Comparison of ENCODE assay signal across 27 cellular contexts in genomic region chr9:99073347-99073746, GRCh38.
"Had no signal": no experiment of that assay in that cellular context is flagged by ENCODE, and none has a peak within 500 bp of the region (broad histone marks: within the 10 kb centered on the region; RNA-seq: fewer than 3 reads in every experiment).

No MANE protein-coding gene starts in this region.

- H3K4me3 Mint-ChIP-seq: activated CD4-positive, alpha-beta T cell treated with anti-CD3 and anti-CD28 coated beads, Interleukin-2, amount 10 ng/mL, durations not matched to agents 24 days and 14 days; activated CD8-positive, alpha-beta T cell treated with anti-CD3 and anti-CD28 coated beads, Interleukin-2, amount 10 ng/mL, durations not matched to agents 7 days and 5 days; activated naive CD4-positive, alpha-beta T cell treated with anti-CD3 and anti-CD28 coated beads, Interleukin-2, amount 50 U/mL, for 24 hours; activated naive CD8-positive, alpha-beta T cell treated with anti-CD3 and anti-CD28 coated beads, Interleukin-2, amount 10 ng/mL, durations not matched to agents 7 days and 5 days; activated T-cell treated with anti-CD3 and anti-CD28 coated beads, Interleukin-2, amount 50 U/mL, for 24 hours; central memory CD8-positive, alpha-beta T cell; T-helper 1 cell treated with Interleukin-12 subunit alpha and Interleukin-12 subunit beta and Interleukin-4 antibody, amounts not matched to agents 30 μg/mL and 1 μg/mL, for 36 hours; T-helper 2 cell treated with Interferon-gamma antibody and Interleukin-4, amounts not matched to agents 5 μg/mL and 100 μg/mL, for 36 hours had no signal

- H3K27me3 ChIP-seq: brain microvascular endothelial cell, SJCRH30 had no signal

- FAIRE-seq: TTC549 had no signal

- H3K27ac Mint-ChIP-seq: activated CD4-positive, alpha-beta T cell treated with anti-CD3 and anti-CD28 coated beads, Interleukin-2, amount 10 ng/mL, durations not matched to agents 24 days and 14 days; activated naive CD4-positive, alpha-beta T cell treated with anti-CD3 and anti-CD28 coated beads, Interleukin-2, amount 50 U/mL, for 24 hours; activated naive CD8-positive, alpha-beta T cell treated with anti-CD3 and anti-CD28 coated beads, Interleukin-2, amount 10 ng/mL, durations not matched to agents 7 days and 5 days; activated T-cell treated with anti-CD3 and anti-CD28 coated beads, Interleukin-2, amount 50 U/mL, for 24 hours; activated T-helper 2 cell treated with anti-CD3 and anti-CD28 coated beads, Interferon-gamma antibody, Interleukin-2, Interleukin-4, amounts not matched to agents 10 μg/mL and 5 μg/mL and 100 μg/mL, durations not matched to agents 14 hours and 24 hours and 36 hours; T-helper 2 cell treated with Interferon-gamma antibody and Interleukin-4, amounts not matched to agents 5 μg/mL and 100 μg/mL, for 36 hours had no signal

- H3K9me3 ChIP-seq: SJCRH30 had no signal

- H3K9me3 Mint-ChIP-seq: activated naive CD4-positive, alpha-beta T cell treated with anti-CD3 and anti-CD28 coated beads, Interleukin-2, amount 50 U/mL, for 24 hours; activated T-cell treated with anti-CD3 and anti-CD28 coated beads, Interleukin-2, amount 50 U/mL, for 24 hours; activated T-helper 2 cell treated with anti-CD3 and anti-CD28 coated beads, Interferon-gamma antibody, Interleukin-2, Interleukin-4, amounts not matched to agents 10 μg/mL and 5 μg/mL and 100 μg/mL, durations not matched to agents 14 hours and 24 hours and 36 hours; central memory CD8-positive, alpha-beta T cell; T-helper 2 cell treated with Interferon-gamma antibody and Interleukin-4, amounts not matched to agents 5 μg/mL and 100 μg/mL, for 36 hours had no signal

- ATAC-seq: activated CD8-positive, alpha-beta T cell treated with anti-CD3 and anti-CD28 coated beads, Interleukin-2, amount 10 ng/mL, durations not matched to agents 7 days and 5 days; Panc1 had no signal

- H3K27ac ChIP-seq: brain microvascular endothelial cell, SJCRH30, SK-N-MC had no signal

- H3K4me3 ChIP-seq: SJCRH30, SK-N-MC had no signal

- DNase-seq: activated CD4-positive, alpha-beta T cell treated with anti-CD3 and anti-CD28 coated beads, Interleukin-2, amount 10 ng/mL, durations not matched to agents 24 days and 14 days; activated CD4-positive, alpha-beta T cell treated with anti-CD3 and anti-CD28 coated beads, Interleukin-2, amount 50 U/mL, for 48 hours; activated CD8-positive, alpha-beta T cell treated with anti-CD3 and anti-CD28 coated beads, Interleukin-2, amount 10 ng/mL, durations not matched to agents 7 days and 5 days; activated gamma-delta T cell; activated naive CD4-positive, alpha-beta T cell treated with Interleukin-2 at 50 U/mL for 16 hours; activated naive CD8-positive, alpha-beta T cell treated with anti-CD3 and anti-CD28 coated beads, Interleukin-2, amount 10 ng/mL, durations not matched to agents 7 days and 5 days; activated T-cell treated with anti-CD3 and anti-CD28 coated beads, Interleukin-2, amount 50 U/mL, for 24 hours; brain microvascular endothelial cell; NCI-H1092 treated with DMSO at 0.1 percent for 48 hours; NCI-H1417; NCI-H146; NCI-H187; NCI-H2029 treated with DMSO at 0.1 percent for 48 hours; NCI-H2107; NCI-H2171; NCI-H446; NCI-H510A treated with DMSO at 0.1 percent for 48 hours; SHP77; SJCRH30 had no signal

- H3K36me3 ChIP-seq: brain microvascular endothelial cell, SJCRH30 had no signal

- H3K36me3 Mint-ChIP-seq: activated naive CD4-positive, alpha-beta T cell treated with anti-CD3 and anti-CD28 coated beads, Interleukin-2, amount 50 U/mL, for 24 hours had no signal

- H3K27me3 Mint-ChIP-seq: activated CD4-positive, alpha-beta T cell treated with anti-CD3 and anti-CD28 coated beads, Interleukin-2, amount 10 ng/mL, durations not matched to agents 24 days and 14 days; activated naive CD4-positive, alpha-beta T cell treated with anti-CD3 and anti-CD28 coated beads, Interleukin-2, amount 50 U/mL, for 24 hours; activated naive CD8-positive, alpha-beta T cell treated with anti-CD3 and anti-CD28 coated beads, Interleukin-2, amount 10 ng/mL, durations not matched to agents 7 days and 5 days; activated T-cell treated with anti-CD3 and anti-CD28 coated beads, Interleukin-2, amount 50 U/mL, for 24 hours; central memory CD8-positive, alpha-beta T cell had no signal
